20 cellular contexts compared by ENCODE assay signal in the genomic region with DNA sequence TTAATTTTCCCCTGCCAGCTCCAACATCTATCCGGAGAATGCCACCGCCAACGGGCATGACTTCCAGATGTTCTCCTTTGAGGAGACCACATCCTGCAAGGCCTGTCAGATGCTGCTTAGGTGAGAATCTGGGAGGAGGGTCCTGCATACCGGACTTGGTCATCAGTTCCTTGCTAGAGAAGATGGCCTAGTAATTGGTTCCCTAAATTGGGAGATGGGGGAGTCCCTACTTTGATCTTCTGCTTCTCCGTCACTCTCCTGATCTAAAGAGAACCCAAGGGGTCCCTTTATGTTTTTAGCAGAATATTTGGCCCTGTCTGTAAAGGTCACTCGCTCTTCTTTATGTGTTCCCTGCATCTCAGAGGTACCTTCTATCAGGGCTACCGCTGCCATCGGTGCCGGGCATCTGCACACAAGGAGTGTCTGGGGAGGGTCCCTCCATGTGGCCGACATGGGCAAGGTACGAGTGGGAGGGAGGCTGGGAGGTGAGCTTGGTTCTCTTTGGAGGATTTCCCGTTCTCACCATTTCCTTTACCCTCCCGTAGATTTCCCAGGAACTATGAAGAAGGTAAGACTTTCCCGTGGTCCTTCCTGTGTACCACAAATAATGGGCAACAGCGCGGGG. TPM values are rescaled to one million over a fixed set of nuclear protein-coding genes. Genes with fewer than 3 reads are reported as not detected.
"Had no signal": no experiment of that assay in that cellular context is flagged by ENCODE, and none has a peak within 500 bp of the region (broad histone marks: within the 10 kb centered on the region; RNA-seq: fewer than 3 reads in every experiment).

No MANE protein-coding gene starts in this region.

- H3K9ac ChIP-seq: neural progenitor cell had no signal

- H3K27ac Mint-ChIP-seq: neural progenitor cell, type B pancreatic cell had no signal

- H3K4me3 Mint-ChIP-seq: activated CD8-positive, alpha-beta T cell treated with anti-CD3 and anti-CD28 coated beads for 36 hours; neural progenitor cell; type B pancreatic cell had no signal

- H3K4me1 ChIP-seq: body of pancreas, foreskin keratinocyte, neural progenitor cell, prostate gland, stomach had no signal

- H3K27ac ChIP-seq: body of pancreas, foreskin keratinocyte, left lung, neural progenitor cell, prostate gland, SK-N-MC, skin epidermis, stomach had no signal

- H3K36me3 Mint-ChIP-seq: neural progenitor cell, type B pancreatic cell had no signal

- H2AFZ ChIP-seq: neural progenitor cell had no signal

- ATAC-seq: activated CD8-positive, alpha-beta T cell treated with anti-CD3 and anti-CD28 coated beads for 36 hours; body of pancreas; foreskin keratinocyte; left lung; right cardiac atrium had no signal

- H3K36me3 ChIP-seq: neural progenitor cell, prostate gland had no signal

- H3K4me3 ChIP-seq: body of pancreas, left lung, neural progenitor cell, prostate gland, SK-N-MC, skin epidermis, stomach had no signal

- H3K4me2 ChIP-seq: neural progenitor cell had no signal

- H3K4me1 Mint-ChIP-seq: neural progenitor cell had no signal

- H3K27me3 ChIP-seq: body of pancreas, foreskin keratinocyte, neural progenitor cell had no signal

- H3K9me3 ChIP-seq: body of pancreas, left lung, prostate gland, stomach had no signal

- H3K27me3 Mint-ChIP-seq: activated CD8-positive, alpha-beta T cell treated with anti-CD3 and anti-CD28 coated beads for 36 hours had no signal

- DNase-seq: activated CD4-positive, alpha-beta T cell treated with anti-CD3 and anti-CD28 coated beads for 4 hours; activated CD8-positive, alpha-beta T cell treated with anti-CD3 and anti-CD28 coated beads for 36 hours; activated naive CD4-positive, alpha-beta T cell treated with Interleukin-2 at 50 U/mL for 16 hours; body of pancreas; foreskin keratinocyte; glutamatergic neuron; hippocampal formation; islet precursor cell; left lung; midbrain; right cardiac atrium; stomach had no signal

RNA-seq across cellular contexts. Expression of gene ADGRE1, which starts 54.1 kb away (rescaled TPM):
- total RNA-seq: epithelial cell of proximal tubule, foreskin keratinocyte, lung microvascular endothelial cell, osteocyte had no signal
